In genomic region chr1:107637101-107637500, GRCh38 we compare ENCODE assay signal across 25 cellular contexts.
"Had no signal": no experiment of that assay in that cellular context is flagged by ENCODE, and none has a peak within 500 bp of the region (broad histone marks: within the 10 kb centered on the region; RNA-seq: fewer than 3 reads in every experiment).

No MANE protein-coding gene starts in this region.

- H3K27me3 ChIP-seq: breast epithelium, MG63 had no signal

- H3K36me3 Mint-ChIP-seq: activated CD8-positive, alpha-beta memory T cell treated with anti-CD3 and anti-CD28 coated beads, Interleukin-2, amount 10 ng/mL, durations not matched to agents 7 days and 5 days had no signal

- H3K36me3 ChIP-seq: breast epithelium, MG63 had no signal

- DNase-seq: activated CD4-positive, alpha-beta T cell treated with anti-CD3 and anti-CD28 coated beads for 48 hours; activated CD4-positive, alpha-beta T cell treated with anti-CD3 and anti-CD28 coated beads, Interleukin-2, amount 50 U/mL, for 4 hours; activated CD4-positive, CD25-positive, alpha-beta regulatory T cell treated with anti-CD3 and anti-CD28 coated beads, Interleukin-2, amount 50 U/mL, for 72 hours; activated CD8-positive, alpha-beta memory T cell treated with anti-CD3 and anti-CD28 coated beads, Interleukin-2, amount 10 ng/mL, durations not matched to agents 7 days and 5 days; activated effector memory CD4-positive, alpha-beta T cell treated with Interleukin-2 at 50 U/mL for 16 hours; activated naive CD4-positive, alpha-beta T cell; activated T-cell treated with anti-CD3 and anti-CD28 coated beads, Interleukin-2, amount 50 U/mL, for 24 hours; amniotic stem cell; caudate nucleus; KG1; MG63; MV-4-11; NCI-H1092 treated with DMSO at 0.1 percent for 48 hours; NCI-H1417 treated with DMSO at 0.1 percent for 48 hours; NCI-H1694; NCI-H2029; NCI-H2107; NCI-H446; NCI-H524; SHP77 treated with DMSO at 0.1 percent for 48 hours had no signal

- H3K4me3 ChIP-seq: breast epithelium, MG63 had no signal

- H3K9me3 Mint-ChIP-seq: activated naive CD4-positive, alpha-beta T cell treated with anti-CD3 and anti-CD28 coated beads, Interleukin-2, amount 50 U/mL, for 24 hours; activated T-cell treated with anti-CD3 and anti-CD28 coated beads, Interleukin-2, amount 50 U/mL, for 24 hours; activated T-helper 1 cell treated with anti-CD3 and anti-CD28 coated beads, Interleukin-12 subunit alpha, Interleukin-12 subunit beta, Interleukin-2, Interleukin-4 antibody, amounts not matched to agents 30 ng/mL and 10 ng/mL and 1 ng/mL, durations not matched to agents 14 hours and 24 hours and 36 hours had no signal

- H3K4me1 ChIP-seq: breast epithelium had no signal

- H3K27me3 Mint-ChIP-seq: activated CD8-positive, alpha-beta memory T cell treated with anti-CD3 and anti-CD28 coated beads, Interleukin-2, amount 10 ng/mL, durations not matched to agents 7 days and 5 days; activated naive CD4-positive, alpha-beta T cell treated with anti-CD3 and anti-CD28 coated beads, Interleukin-2, amount 50 U/mL, for 24 hours; activated T-cell treated with anti-CD3 and anti-CD28 coated beads, Interleukin-2, amount 50 U/mL, for 24 hours had no signal

- H3K9me3 ChIP-seq: breast epithelium, MG63 had no signal

- ATAC-seq: activated CD8-positive, alpha-beta memory T cell treated with anti-CD3 and anti-CD28 coated beads, Interleukin-2, amount 10 ng/mL, durations not matched to agents 7 days and 5 days; WTC11 had no signal

- H3K27ac ChIP-seq: breast epithelium had no signal

- H3K27ac Mint-ChIP-seq: activated CD8-positive, alpha-beta memory T cell treated with anti-CD3 and anti-CD28 coated beads, Interleukin-2, amount 10 ng/mL, durations not matched to agents 7 days and 5 days; activated naive CD4-positive, alpha-beta T cell treated with anti-CD3 and anti-CD28 coated beads, Interleukin-2, amount 50 U/mL, for 24 hours; activated T-cell treated with anti-CD3 and anti-CD28 coated beads, Interleukin-2, amount 50 U/mL, for 24 hours; activated T-helper 1 cell treated with anti-CD3 and anti-CD28 coated beads, Interleukin-12 subunit alpha, Interleukin-12 subunit beta, Interleukin-2, Interleukin-4 antibody, amounts not matched to agents 30 ng/mL and 10 ng/mL and 1 ng/mL, durations not matched to agents 14 hours and 24 hours and 36 hours; T-helper 1 cell treated with Interleukin-12 subunit alpha and Interleukin-12 subunit beta and Interleukin-4 antibody, amounts not matched to agents 30 μg/mL and 1 μg/mL, for 36 hours; WTC11 had no signal

- H3K4me3 Mint-ChIP-seq: activated CD8-positive, alpha-beta memory T cell treated with anti-CD3 and anti-CD28 coated beads, Interleukin-2, amount 10 ng/mL, durations not matched to agents 7 days and 5 days; activated naive CD4-positive, alpha-beta T cell treated with anti-CD3 and anti-CD28 coated beads, Interleukin-2, amount 50 U/mL, for 24 hours; activated T-cell treated with anti-CD3 and anti-CD28 coated beads, Interleukin-2, amount 50 U/mL, for 24 hours; activated T-helper 1 cell treated with anti-CD3 and anti-CD28 coated beads, Interleukin-12 subunit alpha, Interleukin-12 subunit beta, Interleukin-2, Interleukin-4 antibody, amounts not matched to agents 30 ng/mL and 10 ng/mL and 1 ng/mL, durations not matched to agents 14 hours and 24 hours and 36 hours; T-helper 1 cell treated with Interleukin-12 subunit alpha and Interleukin-12 subunit beta and Interleukin-4 antibody, amounts not matched to agents 30 μg/mL and 1 μg/mL, for 36 hours; WTC11 had no signal

- H3K4me1 Mint-ChIP-seq: activated CD8-positive, alpha-beta memory T cell treated with anti-CD3 and anti-CD28 coated beads, Interleukin-2, amount 10 ng/mL, durations not matched to agents 7 days and 5 days; activated naive CD4-positive, alpha-beta T cell treated with anti-CD3 and anti-CD28 coated beads, Interleukin-2, amount 50 U/mL, for 24 hours had no signal
